21 cellular contexts compared by ENCODE assay signal in genomic region chr14:55849833-55850232, GRCh38.
DNase-seq lines count a peak whose midpoint lies in the region; ATAC-seq and TF ChIP-seq lines count a peak whose summit lies in the region.
"Had no signal": no experiment of that assay in that cellular context is flagged by ENCODE, and none has a peak within 500 bp of the region (broad histone marks: within the 10 kb centered on the region; RNA-seq: fewer than 3 reads in every experiment).

No MANE protein-coding gene starts in this region.

- ATAC-seq in right lobe of liver, result no peak

- H3K4me3 ChIP-seq in liver (ENCODE audit: low read depth in 1 of 3, low read length in 3 of 3), result no peak overlapping the region
- no peak overlapping the region for H3K4me3 ChIP-seq in right lobe of liver
- H3K4me3 ChIP-seq in HEK293 (ENCODE audit: low read depth, low read length), result no peak overlapping the region
- H3K4me3 ChIP-seq in transverse colon, result no peak overlapping the region
- H3K4me3 ChIP-seq: BLaER1 treated with 17β-estradiol and CSF1 and Interleukin-3, amounts not matched to agents 10 nM and 100 nM; HAP-1 had no signal

- in situ Hi-C loops in transverse colon (cut with MboI; ENCODE audit: low pct_ligation_motif_present in 1 of 4, low pct_unique_long_range_greater_than_20kb in 1 of 4, low sequenced_read_pairs in 3 of 4), result loop anchor here in 1 of 4 donors (25.0 kb wide), 1 partner anchor 487 kb away; no protein-coding TSS in a partner anchor

- TF ChIP-seq RAD21 in liver (IDR thresholded peaks at IDR 0.05), result no peak

- peaks cover 0 to 10% (median 0%) of the 10 kb centered on the region in 4 donors for H3K27me3 ChIP-seq in liver (ENCODE audit: control insufficient read depth in 4 of 4, insufficient read depth in 4 of 4, low read length in 3 of 4)
- H3K27me3 ChIP-seq in right lobe of liver, result no peaks in the 10 kb centered on the region
- no peaks in the 10 kb centered on the region for H3K27me3 ChIP-seq in transverse colon
- H3K27me3 ChIP-seq: BE2C; BLaER1 treated with 17β-estradiol and CSF1 and Interleukin-3, amounts not matched to agents 10 nM and 100 nM had no signal

- TF ChIP-seq POLR2A in right lobe of liver (IDR thresholded peaks at IDR 0.05) (no peak), transverse colon (IDR thresholded peaks at IDR 0.05) (no peak)

- CTCF ChIA-PET in HEK293 (lab: Yijun Ruan, JAX), result interaction anchor here (0.7 kb wide), 1 partner anchor 1294 kb away, joined by 3 read pairs; no protein-coding TSS in a partner anchor

- intact Hi-C loops in right lobe of liver (cut with DNase I) (no loop called here), transverse colon (cut with DNase I; ENCODE audit: low total_unique reads) (no loop called here)

- POLR2A ChIA-PET in HEK293 (lab: Yijun Ruan, JAX), result no interaction called here

- H3K4me1 ChIP-seq in liver (ENCODE audit: control insufficient read depth in 4 of 4, insufficient read depth in 4 of 4, low read length in 3 of 4) (no peaks in the 10 kb centered on the region), right lobe of liver (no peaks in the 10 kb centered on the region), HEK293 (ENCODE audit: control insufficient read depth, insufficient read depth, low read length) (no peaks in the 10 kb centered on the region), transverse colon (peaks cover 0 to 3% (median 0%) of the 10 kb centered on the region in 4 donors)
- H3K4me1 ChIP-seq: BE2C had no signal

- H3K36me3 ChIP-seq in liver (ENCODE audit: control insufficient read depth in 4 of 4, insufficient read depth in 3 of 4, low read depth in 1 of 4, low read length in 3 of 4) (no peaks in the 10 kb centered on the region), right lobe of liver (no peaks in the 10 kb centered on the region), HEK293 (ENCODE audit: control insufficient read depth in 2 of 2, insufficient read depth in 1 of 2, low read length in 2 of 2) (no peaks in the 10 kb centered on the region), transverse colon (no peaks in the 10 kb centered on the region)
- H3K36me3 ChIP-seq: BE2C; BLaER1 treated with 17β-estradiol and CSF1 and Interleukin-3, amounts not matched to agents 10 nM and 100 nM; HAP-1 had no signal

- no peak overlapping the region for H3K27ac ChIP-seq in liver (ENCODE audit: low read depth in 1 of 2, low read length in 2 of 2)
- no peak overlapping the region for H3K27ac ChIP-seq in right lobe of liver
- no peak overlapping the region for H3K27ac ChIP-seq in HEK293 (ENCODE audit: extremely low read depth, low read depth, low read length)
- H3K27ac ChIP-seq in transverse colon, result no peak overlapping the region
- H3K27ac ChIP-seq: 22Rv1; BLaER1 treated with 17β-estradiol and CSF1 and Interleukin-3, amounts not matched to agents 10 nM and 100 nM had no signal

- H3K9ac ChIP-seq in liver (ENCODE audit: low read depth in 1 of 2, low read length in 2 of 2), result no peak overlapping the region
- H3K9ac ChIP-seq: BLaER1 treated with 17β-estradiol and CSF1 and Interleukin-3, amounts not matched to agents 10 nM and 100 nM had no signal

- no peaks in the 10 kb centered on the region for H3K9me3 ChIP-seq in liver (ENCODE audit: control insufficient read depth in 4 of 4, low read length in 3 of 4)
- no peaks in the 10 kb centered on the region for H3K9me3 ChIP-seq in right lobe of liver
- no peaks in the 10 kb centered on the region for H3K9me3 ChIP-seq in HEK293 (ENCODE audit: control insufficient read depth, insufficient read depth, low read depth, low read length)
- no peaks in the 10 kb centered on the region for H3K9me3 ChIP-seq in transverse colon
- H3K9me3 ChIP-seq: BE2C, HAP-1 had no signal

- 93% methylated on average over 2 of the region's 2 CpGs for WGBS in liver
- WGBS in right lobe of liver (ENCODE audit: insufficient coverage, low coverage, low lambda C conversion rate, missing lambda C conversion rate), result 47% methylated on average over 2 of the region's 2 CpGs
- 88 to 92% methylated on average over 1 to 2 of the region's 2 CpGs for WGBS in transverse colon (ENCODE audit: low coverage in 1 of 2), 2 donors

- TF ChIP-seq CTCF in liver (IDR thresholded peaks at IDR 0.05; ENCODE audit: low read depth, low read length, missing input control) (no peak), right lobe of liver (IDR thresholded peaks at IDR 0.05) (no peak), HEK293 (tag by site-specific recombination; IDR thresholded peaks at IDR 0.05) (no peak), transverse colon (IDR thresholded peaks at IDR 0.05) (no peak), GM10266 (IDR thresholded peaks at IDR 0.05; ENCODE audit: control insufficient read depth, insufficient read depth, low read depth, missing control alignments) (no peak)

- DNase-seq in right lobe of liver (no peak), NCI-H1436 treated with DMSO at 0.1 percent for 48 hours (lab: John Stamatoyannopoulos, UW) (no peak), transverse colon (no peak), GM10266 (ENCODE audit: extremely low spot score) (no peak)
- DNase-seq in central memory CD4-positive, alpha-beta T cell, result no peak
- DNase-seq: ACHN; AML-193; BE2C; CD4-positive, alpha-beta T cell; CD8-positive, alpha-beta memory T cell; DMS 273 treated with DMSO at 0.1 percent for 48 hours; DMS79; EL; GDM1; GOT3 had no signal

- TF ChIP-seq EP300 in transverse colon (IDR thresholded peaks at IDR 0.05; ENCODE audit: low read depth), result no peak

TF ChIP-seq in HEK293, 187 proteins besides CTCF, POLR2A, EP300 and RAD21:
- TF ChIP-seq REST (tag by site-specific recombination; IDR thresholded peaks at IDR 0.05) (peak; percentile 86), ZNF747 (tag by site-specific recombination; IDR thresholded peaks at IDR 0.05) (no peak)

TF ChIP-seq in PFSK-1, 5 proteins besides CTCF, POLR2A, EP300 and RAD21:
- peak; percentile 58 to 81; a peak in 3 of 4 replicates for TF ChIP-seq REST (IDR thresholded peaks at IDR 0.05; ENCODE audit: insufficient read depth in 1 of 2, low read depth in 2 of 2, low read length in 2 of 2)
- no peak for TF ChIP-seq SIN3A (IDR thresholded peaks at IDR 0.05; ENCODE audit: borderline replicate concordance, insufficient read depth, low read length)
TF ChIP-seq in PFSK-1: peak in this region for 1.
